ENCODE assay signal across 25 cellular contexts in the genomic region with DNA sequence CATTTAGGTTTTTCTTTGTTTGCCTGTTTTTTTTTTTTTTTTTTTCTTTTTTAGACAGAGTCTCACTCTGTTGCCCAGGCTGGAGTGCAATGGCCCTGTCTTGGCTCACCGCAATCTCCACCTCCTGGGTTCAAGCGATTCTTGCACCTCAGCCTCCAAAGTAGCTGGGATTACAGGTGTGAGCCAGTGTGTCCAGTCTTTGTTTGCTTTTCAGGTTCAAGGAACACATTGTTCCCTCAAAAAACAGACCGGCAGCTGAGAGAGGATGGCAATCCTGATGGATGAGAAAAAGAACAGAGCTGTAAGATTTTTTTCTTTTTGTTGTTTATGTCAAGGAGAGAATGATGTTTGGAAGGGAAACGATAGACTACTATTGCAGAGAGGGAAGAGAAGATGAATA.
"Had no signal": no experiment of that assay in that cellular context is flagged by ENCODE, and none has a peak within 500 bp of the region (broad histone marks: within the 10 kb centered on the region; RNA-seq: fewer than 3 reads in every experiment).

No MANE protein-coding gene starts in this region.

- DNase-seq: activated CD4-positive, alpha-beta T cell treated with anti-CD3 and anti-CD28 coated beads for 4 hours; activated CD4-positive, alpha-beta T cell treated with anti-CD3 and anti-CD28 coated beads, Interleukin-2, amount 50 U/mL, for 48 hours; activated CD4-positive, CD25-positive, alpha-beta regulatory T cell; activated CD8-positive, alpha-beta memory T cell treated with anti-CD3 and anti-CD28 coated beads for 24 hours; activated effector memory CD4-positive, alpha-beta T cell treated with Interleukin-2 at 50 U/mL for 16 hours; activated naive CD4-positive, alpha-beta T cell treated with Interleukin-2 at 50 U/mL for 16 hours; anterior cingulate cortex; effector CD8-positive, alpha-beta T cell; esophagus squamous epithelium; foreskin melanocyte; heart right ventricle; naive B cell; nephron progenitor cell; ovary; right lobe of liver; stimulated activated CD4-positive, alpha-beta T cell treated with anti-CD3 and anti-CD28 coated beads, Interleukin-12 subunit alpha, Interleukin-12 subunit beta, amount 100 ng/mL, for 4 hours; stimulated activated CD4-positive, alpha-beta T cell treated with anti-CD3 and anti-CD28 coated beads, Interleukin-4, amount 100 ng/mL, for 1 hour; stimulated activated naive CD8-positive, alpha-beta T cell treated with anti-CD3 and anti-CD28 coated beads, Interleukin-15, Interleukin-2, amounts not matched to agents 100 U/mL and 50 U/mL, for 24 hours; upper lobe of right lung had no signal

- H3K27me3 ChIP-seq: esophagus squamous epithelium, heart right ventricle, ovary, right lobe of liver, upper lobe of right lung had no signal

- H3K27me3 Mint-ChIP-seq: progenitor cell of endocrine pancreas had no signal

- ATAC-seq: heart right ventricle, upper lobe of right lung had no signal

- H3K9me3 Mint-ChIP-seq: mesothelial cell of epicardium, nephron progenitor cell had no signal

- H3K4me3 Mint-ChIP-seq: activated naive CD8-positive, alpha-beta T cell; mesothelial cell of epicardium; naive B cell; nephron progenitor cell had no signal

- H3K9me3 ChIP-seq: esophagus squamous epithelium, heart right ventricle, neutrophil, ovary, right lobe of liver, thoracic aorta, upper lobe of right lung had no signal

- H3K27ac Mint-ChIP-seq: activated naive CD8-positive, alpha-beta T cell; mesothelial cell of epicardium; naive B cell; nephron progenitor cell; progenitor cell of endocrine pancreas had no signal

- H3K27ac ChIP-seq: epithelial cell of prostate, esophagus squamous epithelium, heart right ventricle, neutrophil, ovary, right lobe of liver, thoracic aorta, upper lobe of right lung had no signal

- H3K36me3 ChIP-seq: esophagus squamous epithelium, heart right ventricle, neutrophil, ovary, right lobe of liver, thoracic aorta, upper lobe of right lung had no signal

- H3K36me3 Mint-ChIP-seq: activated naive CD8-positive, alpha-beta T cell; naive B cell had no signal

- H3K4me3 ChIP-seq: esophagus squamous epithelium, heart right ventricle, ovary, right lobe of liver, thoracic aorta, upper lobe of right lung had no signal
